Comparison of ENCODE assay signal across 7 cellular contexts in genomic region chr1:95233321-95233736, GRCh38. TPM values are rescaled to one million over a fixed set of nuclear protein-coding genes. Genes with fewer than 3 reads are reported as not detected.
DNase-seq lines count a peak whose midpoint lies in the region; ATAC-seq and TF ChIP-seq lines count a peak whose summit lies in the region.

No MANE protein-coding gene starts in this region.

- peak overlapping the region; percentile 98 for H3K4me3 ChIP-seq in H7 (ENCODE audit: insufficient read depth, low read depth, low read length)
- H3K4me3 ChIP-seq in neuron (ENCODE audit: low read length) = peak overlapping the region; percentile 63

- peak; percentile 2 for ATAC-seq in foreskin keratinocyte

- H3K27ac ChIP-seq in VCaP (peak overlapping the region; percentile 82), foreskin keratinocyte (no peak overlapping the region)

- TF ChIP-seq CTCF in VCaP (conservative IDR thresholded peaks at IDR 0.05) = no peak
- no peak for TF ChIP-seq CTCF in foreskin keratinocyte (conservative IDR thresholded peaks at IDR 0.05)

- no peaks in the 10 kb centered on the region for H3K9me3 ChIP-seq in neuron (ENCODE audit: low read length)

- no peaks in the 10 kb centered on the region for H3K27me3 ChIP-seq in H7 (ENCODE audit: control insufficient read depth, insufficient read depth, low read length)
- H3K27me3 ChIP-seq in foreskin keratinocyte = no peaks in the 10 kb centered on the region
- peaks cover 4% of the 10 kb centered on the region for H3K27me3 ChIP-seq in neuron (ENCODE audit: insufficient read depth, low read length)

- DNase-seq in H7 (peak; percentile 35), foreskin keratinocyte (no peak), NCI-H2029 (lab: John Stamatoyannopoulos, UW) (no peak), hippocampal formation (lab: John Stamatoyannopoulos, UW) (no peak)
- no peak for DNase-seq in activated CD4-positive, alpha-beta T cell treated with anti-CD3 and anti-CD28 coated beads for 4 hours

- H3K4me1 ChIP-seq in foreskin keratinocyte = no peaks in the 10 kb centered on the region
- H3K4me1 ChIP-seq in neuron (ENCODE audit: insufficient read depth, low read length) = peaks cover 5% of the 10 kb centered on the region

- H2AFZ ChIP-seq in neuron (ENCODE audit: low read depth, low read length) = peak overlapping the region; percentile 86

- H3K36me3 ChIP-seq in H7 (replicated peaks; ENCODE audit: control insufficient read depth, insufficient read depth, low read length) (no peaks in the 10 kb centered on the region), neuron (ENCODE audit: insufficient read depth, low read length) (no peaks in the 10 kb centered on the region)

RNA-seq across cellular contexts. Expression of gene RWDD3, which starts 0.7 kb away (rescaled TPM):
- total RNA-seq in H7 (2014; rRNA removed; shearing (Covaris generic)) = 20.5 and 21.4 TPM in 2 replicates
- total RNA-seq in foreskin keratinocyte = 9.9 and 10.5 TPM in 2 replicates
- polyA plus RNA-seq in foreskin keratinocyte = 9.9 and 10.3 TPM in 2 replicates
